ENCODE assay signal across 25 cellular contexts in genomic region chr7:80827238-80827633, GRCh38.
DNase-seq lines count a peak whose midpoint lies in the region; ATAC-seq and TF ChIP-seq lines count a peak whose summit lies in the region.
"Had no signal": no experiment of that assay in that cellular context is flagged by ENCODE, and none has a peak within 500 bp of the region (broad histone marks: within the 10 kb centered on the region; RNA-seq: fewer than 3 reads in every experiment).

No MANE protein-coding gene starts in this region.

- ATAC-seq in right cardiac atrium (no peak), SK-N-SH treated with all-trans-retinoic acid at 6 μM for 48 hours (no peak; the same call in 2 of the 3 replicates), GM21737 (IDR thresholded peaks at IDR 0.05; ENCODE audit: unreplicated experiment) (no peak), GM18505 (IDR thresholded peaks at IDR 0.05; ENCODE audit: unreplicated experiment) (no peak), GM19023 (IDR thresholded peaks at IDR 0.05; ENCODE audit: unreplicated experiment) (no peak)
- ATAC-seq: HepG2, natural killer cell had no signal

- peaks cover 63% of the 10 kb centered on the region for H3K4me1 ChIP-seq in left ventricle myocardium inferior
- H3K4me1 ChIP-seq in right cardiac atrium (ENCODE audit: control insufficient read depth, insufficient read depth, low read length): no peaks in the 10 kb centered on the region
- H3K4me1 ChIP-seq in subcutaneous abdominal adipose tissue (ENCODE audit: control insufficient read depth in 5 of 5, insufficient read depth in 5 of 5, low read length in 5 of 5): peaks cover 0 to 35% (median 19%) of the 10 kb centered on the region in 5 donors

- H3K27me3 ChIP-seq in left ventricle myocardium inferior (ENCODE audit: low read depth): no peaks in the 10 kb centered on the region
- H3K27me3 ChIP-seq in right cardiac atrium (ENCODE audit: control insufficient read depth, insufficient read depth): no peaks in the 10 kb centered on the region
- no peaks in the 10 kb centered on the region for H3K27me3 ChIP-seq in subcutaneous abdominal adipose tissue (ENCODE audit: control insufficient read depth in 5 of 5, insufficient read depth in 4 of 5, low read length in 5 of 5)
- H3K27me3 ChIP-seq: BLaER1 treated with 17β-estradiol and CSF1 and Interleukin-3, amounts not matched to agents 10 nM and 100 nM; esophagus squamous epithelium; heart right ventricle; spleen had no signal

- H3K36me3 ChIP-seq in left ventricle myocardium inferior: no peaks in the 10 kb centered on the region
- H3K36me3 ChIP-seq in subcutaneous abdominal adipose tissue (ENCODE audit: control insufficient read depth in 5 of 5, insufficient read depth in 5 of 5, low read length in 5 of 5): peaks cover 0 to 6% (median 0%) of the 10 kb centered on the region in 5 donors
- H3K36me3 ChIP-seq: BLaER1 treated with 17β-estradiol and CSF1 and Interleukin-3, amounts not matched to agents 10 nM and 100 nM; esophagus squamous epithelium; heart right ventricle; spleen had no signal

- DNase-seq in left ventricle myocardium inferior (no peak), right cardiac atrium (no peak), fibroblast of the aortic adventitia (ENCODE audit: low read depth) (peak; percentile 64)
- DNase-seq: 8988T; activated CD4-positive, alpha-beta T cell treated with anti-CD3 and anti-CD28 coated beads, Interleukin-2, amount 50 U/mL, for 4 hours; activated gamma-delta T cell treated with Interleukin-2 at 50 U/mL for 16 hours; effector memory CD4-positive, alpha-beta T cell; esophagus squamous epithelium; heart right ventricle; mesendoderm; MV-4-11; natural killer cell; NCI-H187 treated with DMSO at 0.1 percent for 48 hours; NCI-H524; posterior cingulate gyrus; spleen; stimulated activated CD4-positive, alpha-beta T cell treated with anti-CD3 and anti-CD28 coated beads, Interleukin-4, amount 100 ng/mL, for 4 hours had no signal

- H3K4me3 ChIP-seq in left ventricle myocardium inferior (no peak overlapping the region), right cardiac atrium (ENCODE audit: low read length) (no peak overlapping the region), fibroblast of the aortic adventitia (ENCODE audit: low read depth, low read length) (no peak overlapping the region), subcutaneous abdominal adipose tissue (ENCODE audit: low read depth in 1 of 5, low read length in 5 of 5) (no peak overlapping the region)
- H3K4me3 ChIP-seq: BLaER1 treated with 17β-estradiol and CSF1 and Interleukin-3, amounts not matched to agents 10 nM and 100 nM; esophagus squamous epithelium; heart right ventricle; spleen had no signal

- H3K9me3 ChIP-seq in left ventricle myocardium inferior (replicated peaks) (no peaks in the 10 kb centered on the region), right cardiac atrium (ENCODE audit: control insufficient read depth, low read length) (no peaks in the 10 kb centered on the region), subcutaneous abdominal adipose tissue (ENCODE audit: control insufficient read depth in 5 of 5, low read length in 5 of 5) (no peaks in the 10 kb centered on the region)
- H3K9me3 ChIP-seq: BLaER1 treated with 17β-estradiol and CSF1 and Interleukin-3, amounts not matched to agents 10 nM and 100 nM; esophagus squamous epithelium; heart right ventricle; spleen had no signal

- peak overlapping the region in 1 of 5 donors; percentile 40 for H3K9ac ChIP-seq in subcutaneous abdominal adipose tissue (ENCODE audit: low read length in 5 of 5)
- H3K9ac ChIP-seq: BLaER1 treated with 17β-estradiol and CSF1 and Interleukin-3, amounts not matched to agents 10 nM and 100 nM had no signal

- TF ChIP-seq CTCF in left ventricle myocardium inferior (IDR thresholded peaks at IDR 0.05; ENCODE audit: borderline replicate concordance) (no peak), fibroblast of the aortic adventitia (IDR thresholded peaks at IDR 0.05; ENCODE audit: insufficient read depth, low read length) (no peak)

- 29% methylated on average over 1 of the region's 1 CpG for WGBS in right cardiac atrium

- intact Hi-C loops in left ventricle myocardium inferior (cut with micrococcal nuclease) (no loop called here), right cardiac atrium (cut with DNase I) (no loop called here)

- no peak for TF ChIP-seq POLR2A in GM18505 (IDR thresholded peaks at IDR 0.05; ENCODE audit: borderline replicate concordance, extremely low read depth, insufficient read depth, insufficient read length)

- H3K27ac ChIP-seq in left ventricle myocardium inferior (replicated peaks): peak overlapping the region; percentile 34
- no peak overlapping the region for H3K27ac ChIP-seq in right cardiac atrium (ENCODE audit: low read length)
- H3K27ac ChIP-seq in subcutaneous abdominal adipose tissue (ENCODE audit: low read depth, low read length): peak overlapping the region; percentile 54
- H3K27ac ChIP-seq: BLaER1 treated with 17β-estradiol and CSF1 and Interleukin-3, amounts not matched to agents 10 nM and 100 nM; spleen; VCaP had no signal

TF ChIP-seq in SK-N-SH treated with all-trans-retinoic acid at 6 μM for 48 hours, 23 proteins besides CTCF, POLR2A, EP300 and RAD21:
- 0 out of 2 replicates have a peak, but pooled peaks have one; percentile 41 for TF ChIP-seq CSDC2 (CRISPR knock-in tag; IDR thresholded peaks at IDR 0.05)
- 0 out of 2 replicates have a peak, but pooled peaks have one; percentile 12 for TF ChIP-seq ISL1 (CRISPR knock-in tag; IDR thresholded peaks at IDR 0.05)
- no peak for TF ChIP-seq ZNF8 (CRISPR knock-in tag; IDR thresholded peaks at IDR 0.05)
- no peak for TF ChIP-seq TCF4 (CRISPR knock-in tag; IDR thresholded peaks at IDR 0.05; ENCODE audit: borderline replicate concordance)
